ENCODE assay signal across 18 cellular contexts in the genomic region with DNA sequence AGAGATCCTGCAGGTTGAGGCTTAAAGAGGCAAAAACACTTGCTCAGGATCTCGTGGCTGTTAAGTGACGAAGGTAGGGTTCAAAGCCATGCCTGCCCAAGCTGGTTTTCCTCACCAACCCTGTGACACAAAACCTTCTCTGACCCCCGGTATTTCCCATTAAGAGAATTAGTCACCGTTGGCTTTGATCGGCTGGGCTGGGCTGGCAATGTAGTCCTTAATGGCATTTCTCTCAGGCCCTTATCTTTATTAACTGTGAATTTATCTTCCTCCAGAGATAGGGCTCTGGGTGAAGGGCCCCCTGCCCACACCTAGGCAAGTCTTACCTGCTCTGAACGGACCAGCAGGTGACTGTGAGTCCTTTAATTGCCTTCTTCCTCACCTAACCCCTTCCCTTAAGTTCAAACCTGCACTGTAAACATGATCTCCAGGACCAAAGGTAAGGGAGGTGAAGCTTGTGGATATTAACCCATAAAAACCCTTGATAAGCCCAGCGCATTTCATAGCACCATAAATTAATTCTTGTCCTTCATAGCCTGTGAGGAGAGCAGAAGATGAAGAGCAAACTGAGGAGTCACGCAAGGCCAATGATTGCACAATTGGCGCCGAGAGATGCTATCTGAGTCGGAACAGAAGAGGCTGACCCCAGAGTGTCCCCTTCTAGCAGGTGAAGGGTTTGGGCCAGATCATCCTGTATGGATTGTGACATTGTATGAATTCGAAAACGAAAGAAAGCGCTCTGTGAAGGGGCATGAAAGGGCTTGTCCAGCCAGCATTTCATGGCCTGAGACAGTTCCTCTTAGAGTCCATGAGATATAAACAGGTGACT.
"Had no signal": no experiment of that assay in that cellular context is flagged by ENCODE, and none has a peak within 500 bp of the region (broad histone marks: within the 10 kb centered on the region; RNA-seq: fewer than 3 reads in every experiment).

No MANE protein-coding gene starts in this region.

- H3K27ac ChIP-seq: psoas muscle had no signal

- H3K4me3 ChIP-seq: lung, psoas muscle, smooth muscle cell had no signal

- H3K4me2 ChIP-seq: smooth muscle cell had no signal

- H3K4me1 ChIP-seq: psoas muscle had no signal

- H3K9me3 ChIP-seq: psoas muscle had no signal

- ATAC-seq: effector memory CD8-positive, alpha-beta T cell; left lobe of liver; psoas muscle; right cardiac atrium; stimulated activated naive CD8-positive, alpha-beta T cell treated with anti-CD3 and anti-CD28 coated beads, Interleukin-15, amount 100 ng/mL, for 72 hours had no signal

- DNase-seq: activated CD4-positive, alpha-beta T cell treated with anti-CD3 and anti-CD28 coated beads, Interleukin-2, amount 50 U/mL, for 48 hours; dermis blood vessel endothelial cell; effector memory CD8-positive, alpha-beta T cell; foreskin melanocyte; glutamatergic neuron; hypothalamus; midbrain; occipital lobe; psoas muscle; right cardiac atrium; stimulated activated CD4-positive, alpha-beta T cell treated with anti-CD3 and anti-CD28 coated beads, Interleukin-4, amount 100 ng/mL, for 1 hour; stimulated activated naive CD8-positive, alpha-beta T cell treated with anti-CD3 and anti-CD28 coated beads, Interleukin-15, amount 100 ng/mL, for 72 hours; trophoblast cell had no signal

- FAIRE-seq: bronchial epithelial cell, keratinocyte had no signal
